Comparison of ENCODE assay signal across 1 cellular context in genomic region chr10:102853944-102854694, GRCh38.
TF ChIP-seq lines count a peak whose summit lies in the region.

Gene BORCS7 (plus strand): TSS chr10:102854259. CDS start chr10:102854287, 28 bp downstream.

TF ChIP-seq in HepG2, 621 proteins besides CTCF, POLR2A, EP300 and RAD21 (continued from another document and continues in another):
- peak; percentile 67; the same call in 1 of the 2 replicates for TF ChIP-seq ZNF543 (CRISPR knock-in tag; IDR thresholded peaks at IDR 0.05)
- peak; percentile 75; the same call in 1 of the 2 replicates for TF ChIP-seq MEIS2 (CRISPR knock-in tag; IDR thresholded peaks at IDR 0.05)
- TF ChIP-seq ISX (CRISPR knock-in tag; conservative IDR thresholded peaks at IDR 0.05), result no peak
- peak; percentile 89; the same call in 1 of the 2 replicates for TF ChIP-seq MAF1 (CRISPR knock-in tag; IDR thresholded peaks at IDR 0.05; ENCODE audit: borderline replicate concordance)
- 0 out of 2 replicates have a peak, but pooled peaks have one; percentile 32 for TF ChIP-seq AKAP8 (CRISPR knock-in tag; IDR thresholded peaks at IDR 0.05)
- TF ChIP-seq TCF7 (IDR thresholded peaks at IDR 0.05; ENCODE audit: low read depth), result no peak
- peak; percentile 42; the same call in 1 of the 2 replicates for TF ChIP-seq ZNF777 (CRISPR knock-in tag; IDR thresholded peaks at IDR 0.05)
- TF ChIP-seq DZIP1 (CRISPR knock-in tag; IDR thresholded peaks at IDR 0.05), result no peak
- peak; percentile 70; the same call in 1 of the 2 replicates for TF ChIP-seq GATAD2A (CRISPR knock-in tag; IDR thresholded peaks at IDR 0.05)
- TF ChIP-seq ZNF30 (CRISPR knock-in tag; IDR thresholded peaks at IDR 0.05), result no peak
- peak; percentile 96 for TF ChIP-seq SALL2 (CRISPR knock-in tag; IDR thresholded peaks at IDR 0.05)
- peak; percentile 42; the same call in 1 of the 2 replicates for TF ChIP-seq MXD3 (CRISPR knock-in tag; IDR thresholded peaks at IDR 0.05)
- no peak; the same call in 1 of the 2 replicates for TF ChIP-seq ZBTB39 (CRISPR knock-in tag; IDR thresholded peaks at IDR 0.05)
- no peak for TF ChIP-seq ZNF775 (CRISPR knock-in tag; IDR thresholded peaks at IDR 0.05; ENCODE audit: borderline replicate concordance)
- 0 out of 2 replicates have a peak, but pooled peaks have one; percentile 43 for TF ChIP-seq ZNF878 (CRISPR knock-in tag; IDR thresholded peaks at IDR 0.05)
- peak; percentile 65; the same call in 1 of the 2 replicates for TF ChIP-seq ZBTB20 (CRISPR knock-in tag; IDR thresholded peaks at IDR 0.05; ENCODE audit: borderline replicate concordance, low read depth)
- peak; percentile 89; the same call in 1 of the 2 replicates for TF ChIP-seq YEATS2 (CRISPR knock-in tag; IDR thresholded peaks at IDR 0.05; ENCODE audit: borderline replicate concordance)
- TF ChIP-seq SP1 (IDR thresholded peaks at IDR 0.05), result no peak
- TF ChIP-seq SP1 (CRISPR knock-in tag; IDR thresholded peaks at IDR 0.05), result peak; percentile 67; the same call in 1 of the 2 replicates
- TF ChIP-seq DMAP1 (CRISPR knock-in tag; IDR thresholded peaks at IDR 0.05), result peak; percentile 94; the same call in 1 of the 2 replicates
- TF ChIP-seq ZFX (CRISPR knock-in tag; IDR thresholded peaks at IDR 0.05; ENCODE audit: low read depth), result peak; percentile 98
- TF ChIP-seq KLF9 (CRISPR knock-in tag; IDR thresholded peaks at IDR 0.05; ENCODE audit: low read depth), result peak; percentile 73; the same call in 1 of the 2 replicates
- TF ChIP-seq ZNF510 (CRISPR knock-in tag; IDR thresholded peaks at IDR 0.05; ENCODE audit: low read depth), result peak; percentile 36; the same call in 1 of the 2 replicates
- peak; percentile 86; the same call in 1 of the 2 replicates for TF ChIP-seq ZNF691 (CRISPR knock-in tag; IDR thresholded peaks at IDR 0.05; ENCODE audit: borderline replicate concordance, low read depth)
- 0 out of 2 replicates have a peak, but pooled peaks have one; percentile 8 for TF ChIP-seq RAD51 (IDR thresholded peaks at IDR 0.05; ENCODE audit: borderline replicate concordance)
- peak; percentile 54 for TF ChIP-seq TFE3 (CRISPR knock-in tag; IDR thresholded peaks at IDR 0.05)
- TF ChIP-seq ZNF558 (CRISPR knock-in tag; IDR thresholded peaks at IDR 0.05; ENCODE audit: borderline replicate concordance), result no peak; the same call in 1 of the 2 replicates
- peak; percentile 90 for TF ChIP-seq RFXAP (CRISPR knock-in tag; IDR thresholded peaks at IDR 0.05; ENCODE audit: borderline replicate concordance)
- TF ChIP-seq MIER2 (CRISPR knock-in tag; IDR thresholded peaks at IDR 0.05), result peak; percentile 45; the same call in 1 of the 2 replicates
- 0 out of 2 replicates have a peak, but pooled peaks have one; percentile 68 for TF ChIP-seq BCL3 (CRISPR knock-in tag; IDR thresholded peaks at IDR 0.05)
- TF ChIP-seq TOPORS (CRISPR knock-in tag; IDR thresholded peaks at IDR 0.05), result no peak
- TF ChIP-seq ZNF556 (CRISPR knock-in tag; IDR thresholded peaks at IDR 0.05; ENCODE audit: borderline replicate concordance), result peak; percentile 95
- TF ChIP-seq MAX (IDR thresholded peaks at IDR 0.05), result 0 out of 2 replicates have a peak, but pooled peaks have one; percentile 31
- TF ChIP-seq IKZF1 (IDR thresholded peaks at IDR 0.05), result no peak
- 0 out of 2 replicates have a peak, but pooled peaks have one; percentile 67 for TF ChIP-seq ZBTB26 (CRISPR knock-in tag; IDR thresholded peaks at IDR 0.05; ENCODE audit: borderline replicate concordance)
- TF ChIP-seq ZSCAN29 (CRISPR knock-in tag; conservative IDR thresholded peaks at IDR 0.05), result 0 out of 2 replicates have a peak, but pooled peaks have one; percentile 46
- TF ChIP-seq ZNF550 (CRISPR knock-in tag; IDR thresholded peaks at IDR 0.05; ENCODE audit: borderline replicate concordance), result no peak
- TF ChIP-seq ZNF800 (CRISPR knock-in tag; IDR thresholded peaks at IDR 0.05), result peak; percentile 69; the same call in 1 of the 2 replicates
- TF ChIP-seq CREB1 (IDR thresholded peaks at IDR 0.05), result peak; percentile 79
- TF ChIP-seq CREB1 (CRISPR knock-in tag; IDR thresholded peaks at IDR 0.05), result peak; percentile 96
- TF ChIP-seq ELF1 (CRISPR knock-in tag; IDR thresholded peaks at IDR 0.05), result peak; percentile 95
- peak; percentile 92 for TF ChIP-seq SMAD3 (CRISPR knock-in tag; IDR thresholded peaks at IDR 0.05)
- TF ChIP-seq ZNF296 (CRISPR knock-in tag; conservative IDR thresholded peaks at IDR 0.05), result no peak
- peak; percentile 90 for TF ChIP-seq ZNF710 (CRISPR knock-in tag; IDR thresholded peaks at IDR 0.05; ENCODE audit: borderline replicate concordance)
- peak; percentile 82 for TF ChIP-seq KMT2A (CRISPR knock-in tag; IDR thresholded peaks at IDR 0.05)
- TF ChIP-seq POLR2AphosphoS5 (IDR thresholded peaks at IDR 0.05; ENCODE audit: low read depth, low read length), result peak; percentile 90
- TF ChIP-seq HCFC1 (IDR thresholded peaks at IDR 0.05; ENCODE audit: low read depth, low read length), result peak; percentile 68
- peak; percentile 61; the same call in 1 of the 2 replicates for TF ChIP-seq RCOR2 (CRISPR knock-in tag; IDR thresholded peaks at IDR 0.05)
- TF ChIP-seq ZNF577 (CRISPR knock-in tag; IDR thresholded peaks at IDR 0.05; ENCODE audit: borderline replicate concordance, low read depth), result no peak
- peak; percentile 95; the same call in 1 of the 2 replicates for TF ChIP-seq ZSCAN5A (CRISPR knock-in tag; IDR thresholded peaks at IDR 0.05; ENCODE audit: borderline replicate concordance)
